ENCODE assay signal across 23 cellular contexts in the genomic region with DNA sequence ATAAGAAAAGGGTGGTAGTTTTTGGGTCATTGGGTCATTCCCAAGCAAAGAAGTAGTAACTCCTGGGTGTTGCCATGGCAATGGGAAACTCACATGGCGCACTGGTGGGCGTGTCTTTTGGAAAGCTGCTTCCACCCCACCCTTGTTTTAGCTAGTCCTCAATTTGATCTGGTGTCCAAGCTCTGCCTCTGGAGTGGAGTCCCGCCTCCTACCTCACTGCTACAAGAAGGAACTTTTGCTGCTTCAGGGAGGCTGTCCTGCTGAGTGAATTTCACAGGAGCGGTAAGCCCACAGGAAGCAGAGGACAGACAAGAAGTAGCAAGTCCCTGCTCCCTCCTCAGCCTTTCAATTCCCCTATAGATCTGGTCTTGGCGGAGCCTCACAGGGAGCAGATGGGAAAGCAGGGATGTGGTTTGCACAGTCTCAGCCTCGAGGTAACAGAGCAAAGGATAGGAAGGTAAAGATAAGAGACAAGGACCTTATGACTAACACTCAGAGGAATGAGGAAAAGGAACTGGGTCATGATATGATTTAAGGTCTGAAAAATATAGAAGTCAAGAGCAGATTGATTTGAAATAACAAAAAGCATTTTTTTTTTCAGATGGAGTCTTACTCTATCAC.
DNase-seq lines count a peak whose midpoint lies in the region; ATAC-seq, FAIRE-seq and TF ChIP-seq lines count a peak whose summit lies in the region.
"Had no signal": no experiment of that assay in that cellular context is flagged by ENCODE, and none has a peak within 500 bp of the region (broad histone marks: within the 10 kb centered on the region; RNA-seq: fewer than 3 reads in every experiment).

No MANE protein-coding gene starts in this region.

- H2BK5ac ChIP-seq in mesendoderm (ENCODE audit: low read length) = no peak overlapping the region

- H3K4me1 Mint-ChIP-seq in endodermal cell = peaks cover 3% of the 10 kb centered on the region
- H3K4me1 Mint-ChIP-seq in activated naive CD4-positive, alpha-beta T cell treated with anti-CD3 and anti-CD28 coated beads, Interleukin-2, amount 10 ng/mL, durations not matched to agents 7 days and 5 days = no peaks in the 10 kb centered on the region
- H3K4me1 Mint-ChIP-seq: activated B cell treated with CpG ODN at 0.5 μM for 24 hours; activated naive CD8-positive, alpha-beta T cell treated with anti-CD3 and anti-CD28 coated beads, Interleukin-2, amount 10 ng/mL, durations not matched to agents 7 days and 5 days; neural crest cell had no signal

- peak; percentile 12 for DNase-seq in H54 (ENCODE audit: insufficient read length, low spot score)
- DNase-seq in NCI-H226 = peak; percentile 88
- peak; percentile 54 for DNase-seq in endodermal cell
- DNase-seq in mesendoderm = peak; percentile 56
- DNase-seq in activated naive CD4-positive, alpha-beta T cell treated with anti-CD3 and anti-CD28 coated beads, Interleukin-2, amount 10 ng/mL, durations not matched to agents 7 days and 5 days = no peak
- no peak for DNase-seq in NCI-H345 treated with DMSO at 0.1 percent for 48 hours (lab: John Stamatoyannopoulos, UW; ENCODE audit: unreplicated experiment)
- DNase-seq: activated B cell treated with CpG ODN at 0.5 μM for 24 hours; activated CD8-positive, alpha-beta T cell treated with anti-CD3 and anti-CD28 coated beads for 36 hours; activated naive CD8-positive, alpha-beta T cell treated with anti-CD3 and anti-CD28 coated beads, Interleukin-2, amount 10 ng/mL, durations not matched to agents 7 days and 5 days; Caco-2; dorsolateral prefrontal cortex; heart left ventricle; HFFc6; left cardiac atrium; NCI-H1436; stimulated activated CD8-positive, alpha-beta memory T cell treated with anti-CD3 and anti-CD28 coated beads, Interleukin-4, amount 100 ng/mL, for 48 hours; substantia nigra had no signal

- H3K4me1 ChIP-seq in endodermal cell (ENCODE audit: control insufficient read depth, insufficient read depth, low read length) (no peaks in the 10 kb centered on the region), mesendoderm (ENCODE audit: control insufficient read depth, low read depth, low read length) (no peaks in the 10 kb centered on the region)
- H3K4me1 ChIP-seq: Caco-2, heart left ventricle had no signal

- no peak overlapping the region for H2AK5ac ChIP-seq in mesendoderm (ENCODE audit: low read length)

- H3K27me3 ChIP-seq in endodermal cell (ENCODE audit: control insufficient read depth, insufficient read depth, low read length, poor library complexity, severe bottlenecking) (no peaks in the 10 kb centered on the region), mesendoderm (ENCODE audit: insufficient read depth, low read length, poor library complexity) (no peaks in the 10 kb centered on the region)
- H3K27me3 ChIP-seq: cardiac muscle cell, dorsolateral prefrontal cortex, heart left ventricle had no signal

- WGBS in endodermal cell (ENCODE audit: insufficient coverage in 1 of 2, insufficient read length in 1 of 2), 2 experiments = 89% methylated on average over 2 to 6 of the region's 6 CpGs
- WGBS in mesendoderm (ENCODE audit: extremely low coverage, insufficient coverage, low lambda C conversion rate) = no CpG with 5 or more reads among the region's 6 CpGs

- no peak for FAIRE-seq in H54 (lab: Jason Lieb, UNC)
- FAIRE-seq: GM12892 had no signal

- no peak overlapping the region for H3K4me2 ChIP-seq in mesendoderm (ENCODE audit: low read length)
- H3K4me2 ChIP-seq: smooth muscle cell had no signal

- TF ChIP-seq CTCF in endodermal cell (conservative IDR thresholded peaks at IDR 0.05) = no peak

- CTCF ChIA-PET in activated naive CD4-positive, alpha-beta T cell treated with anti-CD3 and anti-CD28 coated beads, Interleukin-2, amount 10 ng/mL, durations not matched to agents 7 days and 5 days (lab: Charles Lee) = no interaction called here

- H3K36me3 ChIP-seq in endodermal cell (ENCODE audit: control insufficient read depth, insufficient read depth, low read length) (no peaks in the 10 kb centered on the region), mesendoderm (ENCODE audit: control insufficient read depth, insufficient read depth, low read length) (no peaks in the 10 kb centered on the region)
- H3K36me3 ChIP-seq: cardiac muscle cell, heart left ventricle had no signal

- H3K27ac ChIP-seq in endodermal cell (ENCODE audit: low read depth, low read length) (no peak overlapping the region), mesendoderm (ENCODE audit: low read depth, low read length) (no peak overlapping the region)
- H3K27ac ChIP-seq: cardiac muscle cell, dorsolateral prefrontal cortex, heart left ventricle had no signal

- H3K18ac ChIP-seq in mesendoderm (ENCODE audit: low read length) = no peak overlapping the region

- H3K9me3 Mint-ChIP-seq in endodermal cell = no peaks in the 10 kb centered on the region
- peaks cover 4% of the 10 kb centered on the region for H3K9me3 Mint-ChIP-seq in activated naive CD4-positive, alpha-beta T cell treated with anti-CD3 and anti-CD28 coated beads, Interleukin-2, amount 10 ng/mL, durations not matched to agents 7 days and 5 days
- H3K9me3 Mint-ChIP-seq: activated naive CD8-positive, alpha-beta T cell treated with anti-CD3 and anti-CD28 coated beads, Interleukin-2, amount 10 ng/mL, durations not matched to agents 7 days and 5 days; HFFc6 had no signal

- H3K27me3 Mint-ChIP-seq in endodermal cell (ENCODE audit: insufficient read depth) = no peaks in the 10 kb centered on the region
- H3K27me3 Mint-ChIP-seq in activated naive CD4-positive, alpha-beta T cell treated with anti-CD3 and anti-CD28 coated beads, Interleukin-2, amount 10 ng/mL, durations not matched to agents 7 days and 5 days = no peaks in the 10 kb centered on the region
- H3K27me3 Mint-ChIP-seq: activated CD8-positive, alpha-beta T cell treated with anti-CD3 and anti-CD28 coated beads for 36 hours; activated naive CD8-positive, alpha-beta T cell treated with anti-CD3 and anti-CD28 coated beads, Interleukin-2, amount 10 ng/mL, durations not matched to agents 7 days and 5 days had no signal

- no peak for TF ChIP-seq POLR2A in H54 (IDR thresholded peaks at IDR 0.05; ENCODE audit: low read depth, low read length)

- no peaks in the 10 kb centered on the region for H3K79me1 ChIP-seq in mesendoderm (ENCODE audit: low read length)

- H2BK120ac ChIP-seq in mesendoderm (ENCODE audit: low read depth, low read length) = no peak overlapping the region

- no peak overlapping the region for H4K8ac ChIP-seq in mesendoderm (ENCODE audit: low read depth, low read length)

- H3K79me2 ChIP-seq in mesendoderm (ENCODE audit: control insufficient read depth, insufficient read depth, low read length) = no peaks in the 10 kb centered on the region

- H3K56ac ChIP-seq in mesendoderm (ENCODE audit: low read length) = no peak overlapping the region

- no peaks in the 10 kb centered on the region for H3K36me3 Mint-ChIP-seq in endodermal cell (ENCODE audit: low read depth)
- H3K36me3 Mint-ChIP-seq in activated naive CD4-positive, alpha-beta T cell treated with anti-CD3 and anti-CD28 coated beads, Interleukin-2, amount 10 ng/mL, durations not matched to agents 7 days and 5 days = no peaks in the 10 kb centered on the region
- H3K36me3 Mint-ChIP-seq: activated naive CD8-positive, alpha-beta T cell treated with anti-CD3 and anti-CD28 coated beads, Interleukin-2, amount 10 ng/mL, durations not matched to agents 7 days and 5 days had no signal

- H4K5ac ChIP-seq in mesendoderm (ENCODE audit: low read length) = no peak overlapping the region

- H2BK15ac ChIP-seq in mesendoderm (replicated peaks; ENCODE audit: low read depth) = no peak overlapping the region

- H3K9me3 ChIP-seq in endodermal cell (ENCODE audit: control insufficient read depth, low read length) = no peaks in the 10 kb centered on the region
- H3K9me3 ChIP-seq: Caco-2 had no signal

- ATAC-seq in HG03565 (IDR thresholded peaks at IDR 0.05; ENCODE audit: unreplicated experiment) = no peak
- ATAC-seq: activated CD8-positive, alpha-beta T cell treated with anti-CD3 and anti-CD28 coated beads for 36 hours; heart left ventricle; left cardiac atrium had no signal

- H3K4me3 Mint-ChIP-seq in endodermal cell = no peak overlapping the region
- no peak overlapping the region for H3K4me3 Mint-ChIP-seq in activated naive CD4-positive, alpha-beta T cell treated with anti-CD3 and anti-CD28 coated beads, Interleukin-2, amount 10 ng/mL, durations not matched to agents 7 days and 5 days
- H3K4me3 Mint-ChIP-seq: activated B cell treated with CpG ODN at 0.5 μM for 24 hours; activated CD8-positive, alpha-beta T cell treated with anti-CD3 and anti-CD28 coated beads for 36 hours; activated naive CD8-positive, alpha-beta T cell treated with anti-CD3 and anti-CD28 coated beads, Interleukin-2, amount 10 ng/mL, durations not matched to agents 7 days and 5 days; HFFc6; neural crest cell; T-helper 1 cell treated with Interleukin-12 subunit alpha and Interleukin-12 subunit beta and Interleukin-4 antibody, amounts not matched to agents 30 μg/mL and 1 μg/mL, for 36 hours had no signal

- H3K9ac ChIP-seq in endodermal cell (ENCODE audit: extremely low read depth, low read length, poor library complexity, severe bottlenecking) (no peak overlapping the region), mesendoderm (ENCODE audit: low read length) (no peak overlapping the region)

- no peak overlapping the region for H3K23ac ChIP-seq in mesendoderm (ENCODE audit: low read length)

- H3K4ac ChIP-seq in mesendoderm (ENCODE audit: low read depth, low read length) = no peak overlapping the region

- H3K4me3 ChIP-seq in endodermal cell (ENCODE audit: low read length) (no peak overlapping the region), mesendoderm (ENCODE audit: low read length) (no peak overlapping the region)
- H3K4me3 ChIP-seq: cardiac muscle cell, dorsolateral prefrontal cortex, heart left ventricle, smooth muscle cell had no signal

- H3K27ac Mint-ChIP-seq in endodermal cell = no peak overlapping the region
- no peak overlapping the region for H3K27ac Mint-ChIP-seq in activated naive CD4-positive, alpha-beta T cell treated with anti-CD3 and anti-CD28 coated beads, Interleukin-2, amount 10 ng/mL, durations not matched to agents 7 days and 5 days
- H3K27ac Mint-ChIP-seq: activated B cell treated with CpG ODN at 0.5 μM for 24 hours; activated CD8-positive, alpha-beta T cell treated with anti-CD3 and anti-CD28 coated beads for 36 hours; activated naive CD8-positive, alpha-beta T cell treated with anti-CD3 and anti-CD28 coated beads, Interleukin-2, amount 10 ng/mL, durations not matched to agents 7 days and 5 days; HFFc6; T-helper 1 cell treated with Interleukin-12 subunit alpha and Interleukin-12 subunit beta and Interleukin-4 antibody, amounts not matched to agents 30 μg/mL and 1 μg/mL, for 36 hours had no signal

Comparison
In these comparisons a context has a peak if more than half of its experiments do, and no peak if none do; other contexts are left out.
1. DNase-seq: peak in H54 (single experiment), NCI-H226 (single experiment), endodermal cell (single experiment) and mesendoderm (single experiment); none in activated naive CD4-positive, alpha-beta T cell treated with anti-CD3 and anti-CD28 coated beads, Interleukin-2, amount 10 ng/mL, durations not matched to agents 7 days and 5 days (single experiment) and NCI-H345 treated with DMSO at 0.1 percent for 48 hours (single experiment).